Comparison of ENCODE assay signal across 8 cellular contexts in genomic region chr17:20010099-20010863, GRCh38. TPM values are rescaled to one million over a fixed set of nuclear protein-coding genes. Genes with fewer than 3 reads are reported as not detected.
DNase-seq lines count a peak whose midpoint lies in the region; ATAC-seq and TF ChIP-seq lines count a peak whose summit lies in the region.

No MANE protein-coding gene starts in this region.

- H3K9me3 Mint-ChIP-seq in WTC11: no peaks in the 10 kb centered on the region
- H3K9me3 Mint-ChIP-seq in naive thymus-derived CD4-positive, alpha-beta T cell: no peaks in the 10 kb centered on the region

- peaks cover 0 to 3% of the 10 kb centered on the region in 2 donors for H3K27me3 ChIP-seq in naive thymus-derived CD4-positive, alpha-beta T cell (ENCODE audit: control insufficient read depth in 2 of 2, insufficient read depth in 2 of 2, low read length in 2 of 2)

- no peaks in the 10 kb centered on the region for H3K4me1 ChIP-seq in ES-I3 (ENCODE audit: insufficient read depth, low read length)
- H3K4me1 ChIP-seq in naive thymus-derived CD4-positive, alpha-beta T cell (ENCODE audit: control insufficient read depth in 2 of 2, insufficient read depth in 2 of 2, low read length in 2 of 2): no peaks in the 10 kb centered on the region

- peak overlapping the region; percentile 47 for H3K4me3 ChIP-seq in fibroblast of the aortic adventitia (ENCODE audit: low read depth, low read length)
- H3K4me3 ChIP-seq in naive thymus-derived CD4-positive, alpha-beta T cell (ENCODE audit: low read length): peak overlapping the region; percentile 85

- DNase-seq in NCI-H2029 treated with DMSO at 0.1 percent for 48 hours (lab: John Stamatoyannopoulos, UW) (peak; percentile 21), WTC11 (ENCODE audit: low spot score) (peak; percentile 28), fibroblast of the aortic adventitia (ENCODE audit: low read depth) (peak; percentile 70)
- peak in 6 of 9 donors; percentile 5 to 24 (median 16) for DNase-seq in naive thymus-derived CD4-positive, alpha-beta T cell

- H3K36me3 Mint-ChIP-seq in WTC11: no peaks in the 10 kb centered on the region
- no peaks in the 10 kb centered on the region for H3K36me3 Mint-ChIP-seq in naive thymus-derived CD4-positive, alpha-beta T cell

- peak overlapping the region; percentile 78; the same call in 1 of the 2 replicates for H3K9ac ChIP-seq in ES-I3 (ENCODE audit: low read depth, low read length)

- H3K27me3 Mint-ChIP-seq in WTC11 (ENCODE audit: low read depth): peaks cover 44% of the 10 kb centered on the region
- H3K27me3 Mint-ChIP-seq in naive thymus-derived CD4-positive, alpha-beta T cell: peaks cover 62 to 72% (median 70%) of the 10 kb centered on the region in 5 donors

- no peaks in the 10 kb centered on the region for H3K9me3 ChIP-seq in ES-I3 (ENCODE audit: control insufficient read depth, insufficient read depth, low read length)
- no peaks in the 10 kb centered on the region for H3K9me3 ChIP-seq in naive thymus-derived CD4-positive, alpha-beta T cell (ENCODE audit: control insufficient read depth in 2 of 3, low read length in 3 of 3)

- peak overlapping the region; percentile 86 for H3K4me3 Mint-ChIP-seq in WTC11
- H3K4me3 Mint-ChIP-seq in naive thymus-derived CD4-positive, alpha-beta T cell: peak overlapping the region; percentile 72 to 91 (median 85)

- intact Hi-C loops in naive thymus-derived CD4-positive, alpha-beta T cell (cut with micrococcal nuclease): no loop called here

- ATAC-seq in WTC11 (peak; percentile 4; the same call in 1 of the 2 replicates), GM19328 (IDR thresholded peaks at IDR 0.05; ENCODE audit: unreplicated experiment) (no peak), GM19351 (IDR thresholded peaks at IDR 0.05; ENCODE audit: unreplicated experiment) (no peak)
- no peak for ATAC-seq in naive thymus-derived CD4-positive, alpha-beta T cell

- CTCF ChIA-PET in WTC11 (lab: Charles Lee): interaction anchor here (0.5 to 3.3 kb wide), 34 partner anchors 13 to 1228 kb away, joined by 3 to 52 read pairs (median 4); partner anchors contain the start of genes B9D1, MAPK7 and ULK2
- CTCF ChIA-PET in naive thymus-derived CD4-positive, alpha-beta T cell (lab: Charles Lee): interaction anchor here (0.7 to 2.1 kb wide), 4 partner anchors 18 to 648 kb away, joined by 3 to 14 read pairs (median 4); partner anchors contain the start of gene B9D1

- peak overlapping the region; percentile 80 for H3K27ac ChIP-seq in 22Rv1
- H3K27ac ChIP-seq in naive thymus-derived CD4-positive, alpha-beta T cell (ENCODE audit: low read depth, low read length): no peak overlapping the region

- no peak overlapping the region for H3K27ac Mint-ChIP-seq in WTC11
- peak overlapping the region in 2 of 9 donors; percentile 41 to 44 for H3K27ac Mint-ChIP-seq in naive thymus-derived CD4-positive, alpha-beta T cell

- no peaks in the 10 kb centered on the region for H3K36me3 ChIP-seq in ES-I3 (ENCODE audit: insufficient read depth, low read length)
- no peaks in the 10 kb centered on the region for H3K36me3 ChIP-seq in naive thymus-derived CD4-positive, alpha-beta T cell (ENCODE audit: control insufficient read depth in 2 of 3, insufficient read depth in 3 of 3, low read length in 3 of 3)

- peaks cover 15% of the 10 kb centered on the region for H3K4me1 Mint-ChIP-seq in WTC11
- peaks cover 6 to 17% (median 14%) of the 10 kb centered on the region in 7 donors for H3K4me1 Mint-ChIP-seq in naive thymus-derived CD4-positive, alpha-beta T cell

- POLR2A ChIA-PET in WTC11 (lab: Charles Lee): interaction anchor here (0.6 to 0.9 kb wide), 5 partner anchors 63 to 579 kb away, joined by 3 to 7 read pairs (median 5); no protein-coding TSS in a partner anchor
- POLR2A ChIA-PET in naive thymus-derived CD4-positive, alpha-beta T cell (lab: Charles Lee): interaction anchor here (0.6 to 1.1 kb wide), 2 partner anchors 32 to 53 kb away, joined by 3 to 6 read pairs; partner anchors contain the start of gene AKAP10

- peak; percentile 73 for TF ChIP-seq CTCF in 22Rv1 (IDR thresholded peaks at IDR 0.05)
- no peak for TF ChIP-seq CTCF in WTC11 (IDR thresholded peaks at IDR 0.05)
- TF ChIP-seq CTCF in fibroblast of the aortic adventitia (IDR thresholded peaks at IDR 0.05; ENCODE audit: insufficient read depth, low read length): peak; percentile 69

TF ChIP-seq in WTC11, 78 proteins besides CTCF, POLR2A, EP300 and RAD21:
- TF ChIP-seq CBFB (CRISPR knock-in tag; IDR thresholded peaks at IDR 0.05; ENCODE audit: low read depth) (no peak), FOXP4 (CRISPR knock-in tag; IDR thresholded peaks at IDR 0.05) (no peak), ZNF317 (CRISPR knock-in tag; IDR thresholded peaks at IDR 0.05; ENCODE audit: borderline replicate concordance, low read depth) (no peak), GTF2I (CRISPR knock-in tag; conservative IDR thresholded peaks at IDR 0.05) (no peak), OVOL2 (CRISPR knock-in tag; IDR thresholded peaks at IDR 0.05; ENCODE audit: borderline replicate concordance) (no peak), EMX1 (CRISPR knock-in tag; IDR thresholded peaks at IDR 0.05) (no peak), ZMAT4 (CRISPR knock-in tag; IDR thresholded peaks at IDR 0.05) (no peak)
- TF ChIP-seq, protein P1, sequence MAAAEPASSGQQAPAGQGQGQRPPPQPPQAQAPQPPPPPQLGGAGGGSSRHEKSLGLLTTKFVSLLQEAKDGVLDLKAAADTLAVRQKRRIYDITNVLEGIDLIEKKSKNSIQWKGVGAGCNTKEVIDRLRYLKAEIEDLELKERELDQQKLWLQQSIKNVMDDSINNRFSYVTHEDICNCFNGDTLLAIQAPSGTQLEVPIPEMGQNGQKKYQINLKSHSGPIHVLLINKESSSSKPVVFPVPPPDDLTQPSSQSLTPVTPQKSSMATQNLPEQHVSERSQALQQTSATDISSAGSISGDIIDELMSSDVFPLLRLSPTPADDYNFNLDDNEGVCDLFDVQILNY (CRISPR knock-in tag; IDR thresholded peaks at IDR 0.05): no peak
- TF ChIP-seq, protein P2, sequence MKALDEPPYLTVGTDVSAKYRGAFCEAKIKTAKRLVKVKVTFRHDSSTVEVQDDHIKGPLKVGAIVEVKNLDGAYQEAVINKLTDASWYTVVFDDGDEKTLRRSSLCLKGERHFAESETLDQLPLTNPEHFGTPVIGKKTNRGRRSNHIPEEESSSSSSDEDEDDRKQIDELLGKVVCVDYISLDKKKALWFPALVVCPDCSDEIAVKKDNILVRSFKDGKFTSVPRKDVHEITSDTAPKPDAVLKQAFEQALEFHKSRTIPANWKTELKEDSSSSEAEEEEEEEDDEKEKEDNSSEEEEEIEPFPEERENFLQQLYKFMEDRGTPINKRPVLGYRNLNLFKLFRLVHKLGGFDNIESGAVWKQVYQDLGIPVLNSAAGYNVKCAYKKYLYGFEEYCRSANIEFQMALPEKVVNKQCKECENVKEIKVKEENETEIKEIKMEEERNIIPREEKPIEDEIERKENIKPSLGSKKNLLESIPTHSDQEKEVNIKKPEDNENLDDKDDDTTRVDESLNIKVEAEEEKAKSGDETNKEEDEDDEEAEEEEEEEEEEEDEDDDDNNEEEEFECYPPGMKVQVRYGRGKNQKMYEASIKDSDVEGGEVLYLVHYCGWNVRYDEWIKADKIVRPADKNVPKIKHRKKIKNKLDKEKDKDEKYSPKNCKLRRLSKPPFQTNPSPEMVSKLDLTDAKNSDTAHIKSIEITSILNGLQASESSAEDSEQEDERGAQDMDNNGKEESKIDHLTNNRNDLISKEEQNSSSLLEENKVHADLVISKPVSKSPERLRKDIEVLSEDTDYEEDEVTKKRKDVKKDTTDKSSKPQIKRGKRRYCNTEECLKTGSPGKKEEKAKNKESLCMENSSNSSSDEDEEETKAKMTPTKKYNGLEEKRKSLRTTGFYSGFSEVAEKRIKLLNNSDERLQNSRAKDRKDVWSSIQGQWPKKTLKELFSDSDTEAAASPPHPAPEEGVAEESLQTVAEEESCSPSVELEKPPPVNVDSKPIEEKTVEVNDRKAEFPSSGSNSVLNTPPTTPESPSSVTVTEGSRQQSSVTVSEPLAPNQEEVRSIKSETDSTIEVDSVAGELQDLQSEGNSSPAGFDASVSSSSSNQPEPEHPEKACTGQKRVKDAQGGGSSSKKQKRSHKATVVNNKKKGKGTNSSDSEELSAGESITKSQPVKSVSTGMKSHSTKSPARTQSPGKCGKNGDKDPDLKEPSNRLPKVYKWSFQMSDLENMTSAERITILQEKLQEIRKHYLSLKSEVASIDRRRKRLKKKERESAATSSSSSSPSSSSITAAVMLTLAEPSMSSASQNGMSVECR (CRISPR knock-in tag; IDR thresholded peaks at IDR 0.05; ENCODE audit: borderline replicate concordance): no peak

RNA-seq across cellular contexts. Expression of gene SPECC1, which starts 1.1 kb away (rescaled TPM):
- total RNA-seq in WTC11 (2021) (91.9 to 103 TPM (median 93.4 TPM) in 3 replicates), fibroblast of the aortic adventitia (ENCODE audit: low replicate concordance) (13.6 and 16.8 TPM in 2 replicates)
- 10 to 100 TPM in 1 of 5 experiments, 1 to 10 TPM in 4; 1.2 to 37.5 (median 5.7) TPM for total RNA-seq in naive thymus-derived CD4-positive, alpha-beta T cell
- 1 to 10 TPM; 2.6 to 4.7 TPM for polyA plus RNA-seq in naive thymus-derived CD4-positive, alpha-beta T cell

RNA-seq across cellular contexts. Expression of gene AKAP10, which starts 32.7 kb away (rescaled TPM):
- total RNA-seq in WTC11 (2021): 29.9 to 33.6 TPM (median 33.2 TPM) in 3 replicates
- total RNA-seq in fibroblast of the aortic adventitia (ENCODE audit: low replicate concordance): 26.8 and 28.3 TPM in 2 replicates
- 10 to 100 TPM; 40.5 to 69.0 (median 51.0) TPM for total RNA-seq in naive thymus-derived CD4-positive, alpha-beta T cell
- 10 to 100 TPM; 17.0 to 34.2 TPM for polyA plus RNA-seq in naive thymus-derived CD4-positive, alpha-beta T cell

Comparison
In these comparisons a context has a peak if more than half of its experiments do, and no peak if none do; other contexts are left out.
1. DNase-seq: peak in every context shown above with its lines; median percentile 70 in fibroblast of the aortic adventitia; 28 in WTC11; 21 in NCI-H2029 treated with DMSO at 0.1 percent for 48 hours; 16 in naive thymus-derived CD4-positive, alpha-beta T cell.